1 cellular context compared by ENCODE assay signal in genomic region chr10:87094373-87095240, GRCh38.
TF ChIP-seq lines count a peak whose summit lies in the region.

TSS of gene GLUD1 (minus strand) at chr10:87094843. CDS start at chr10:87094769, 74 bp downstream.
TSS of gene SHLD2 (plus strand) at chr10:87095206. CDS start at chr10:87151355, 56,149 bp downstream.

TF ChIP-seq in HEK293, 187 proteins besides CTCF, POLR2A, EP300 and RAD21 (continued from another document):
- TF ChIP-seq, protein P1, sequence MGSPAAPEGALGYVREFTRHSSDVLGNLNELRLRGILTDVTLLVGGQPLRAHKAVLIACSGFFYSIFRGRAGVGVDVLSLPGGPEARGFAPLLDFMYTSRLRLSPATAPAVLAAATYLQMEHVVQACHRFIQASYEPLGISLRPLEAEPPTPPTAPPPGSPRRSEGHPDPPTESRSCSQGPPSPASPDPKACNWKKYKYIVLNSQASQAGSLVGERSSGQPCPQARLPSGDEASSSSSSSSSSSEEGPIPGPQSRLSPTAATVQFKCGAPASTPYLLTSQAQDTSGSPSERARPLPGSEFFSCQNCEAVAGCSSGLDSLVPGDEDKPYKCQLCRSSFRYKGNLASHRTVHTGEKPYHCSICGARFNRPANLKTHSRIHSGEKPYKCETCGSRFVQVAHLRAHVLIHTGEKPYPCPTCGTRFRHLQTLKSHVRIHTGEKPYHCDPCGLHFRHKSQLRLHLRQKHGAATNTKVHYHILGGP (tag by site-specific recombination; IDR thresholded peaks at IDR 0.05), result no peak
- TF ChIP-seq KLF8 (tag by site-specific recombination; IDR thresholded peaks at IDR 0.05), result no peak; the same call in 1 of the 2 replicates
- peak; percentile 40; the same call in 1 of the 2 replicates for TF ChIP-seq HIC1 (tag by site-specific recombination; IDR thresholded peaks at IDR 0.05)
- no peak for TF ChIP-seq ZSCAN16 (tag by site-specific recombination; IDR thresholded peaks at IDR 0.05)
- TF ChIP-seq ZNF843 (tag by site-specific recombination; IDR thresholded peaks at IDR 0.05), result no peak
- TF ChIP-seq YY2 (tag by site-specific recombination; IDR thresholded peaks at IDR 0.05), result no peak
- 0 out of 2 replicates have a peak, but pooled peaks have one; percentile 5 for TF ChIP-seq PATZ1 (tag by site-specific recombination; IDR thresholded peaks at IDR 0.05)
- TF ChIP-seq ZNF112 (tag by site-specific recombination; IDR thresholded peaks at IDR 0.05), result no peak
- TF ChIP-seq OSR2 (tag by site-specific recombination; IDR thresholded peaks at IDR 0.05), result no peak
- no peak for TF ChIP-seq ZNF561 (tag by site-specific recombination; IDR thresholded peaks at IDR 0.05; ENCODE audit: borderline replicate concordance)
- TF ChIP-seq ZBTB8A (tag by site-specific recombination; IDR thresholded peaks at IDR 0.05), result peak; percentile 78
- TF ChIP-seq SP2 (tag by site-specific recombination; IDR thresholded peaks at IDR 0.05), result no peak
- TF ChIP-seq ZNF155 (tag by site-specific recombination; IDR thresholded peaks at IDR 0.05), result no peak
- peak; percentile 35; the same call in 1 of the 2 replicates for TF ChIP-seq IKZF3 (tag by site-specific recombination; IDR thresholded peaks at IDR 0.05)
- peak; percentile 37; the same call in 1 of the 2 replicates for TF ChIP-seq ZNF677 (tag by site-specific recombination; IDR thresholded peaks at IDR 0.05)
- TF ChIP-seq ZNF426 (tag by site-specific recombination; IDR thresholded peaks at IDR 0.05), result no peak
- TF ChIP-seq ZNF658 (tag by site-specific recombination; IDR thresholded peaks at IDR 0.05), result no peak
- TF ChIP-seq ZXDB (tag by site-specific recombination; IDR thresholded peaks at IDR 0.05), result peak; percentile 43; the same call in 1 of the 2 replicates
- TF ChIP-seq SP3 (tag by site-specific recombination; IDR thresholded peaks at IDR 0.05), result 0 out of 2 replicates have a peak, but pooled peaks have one; percentile 45
- TF ChIP-seq HOXA7 (CRISPR knock-in tag; IDR thresholded peaks at IDR 0.05; ENCODE audit: borderline replicate concordance), result no peak
- TF ChIP-seq ZFP69B (tag by site-specific recombination; IDR thresholded peaks at IDR 0.05), result peak; percentile 98
- TF ChIP-seq ZNF596 (tag by site-specific recombination; IDR thresholded peaks at IDR 0.05), result 0 out of 2 replicates have a peak, but pooled peaks have one; percentile 11
- no peak for TF ChIP-seq ZNF214 (tag by site-specific recombination; IDR thresholded peaks at IDR 0.05; ENCODE audit: borderline replicate concordance)
- peak; percentile 66 for TF ChIP-seq ZNF335 (tag by site-specific recombination; conservative IDR thresholded peaks at IDR 0.05)
- TF ChIP-seq ZNF660 (tag by site-specific recombination; IDR thresholded peaks at IDR 0.05), result 0 out of 2 replicates have a peak, but pooled peaks have one; percentile 11
- TF ChIP-seq ZNF140 (tag by site-specific recombination; IDR thresholded peaks at IDR 0.05), result no peak
- no peak for TF ChIP-seq OVOL3 (tag by site-specific recombination; IDR thresholded peaks at IDR 0.05)
